ENCODE assay signal across 19 cellular contexts in genomic region chr2:129006135-129006885, GRCh38.
A peak's percentile ranks its signal among the peaks of the same experiment; 100 is the strongest.
DNase-seq lines count a peak whose midpoint lies in the region; ATAC-seq and TF ChIP-seq lines count a peak whose summit lies in the region.
"Had no signal": no experiment of that assay in that cellular context is flagged by ENCODE, and none has a peak within 500 bp of the region (broad histone marks: within the 10 kb centered on the region; RNA-seq: fewer than 3 reads in every experiment).

No MANE protein-coding gene starts in this region.

- intact Hi-C loops in esophagus muscularis mucosa (cut with DNase I), result no loop called here
- intact Hi-C loops in vagina (cut with DNase I), result no loop called here

- no peak for ATAC-seq in foreskin keratinocyte
- ATAC-seq in HG02571 (IDR thresholded peaks at IDR 0.05; ENCODE audit: unreplicated experiment), result no peak
- ATAC-seq: HepG2, Right ventricle myocardium inferior had no signal

- H3K36me3 ChIP-seq in esophagus muscularis mucosa (no peaks in the 10 kb centered on the region), vagina (no peaks in the 10 kb centered on the region)

- H3K9me3 ChIP-seq in esophagus muscularis mucosa (no peaks in the 10 kb centered on the region), vagina (no peaks in the 10 kb centered on the region)
- H3K9me3 ChIP-seq: SK-N-SH had no signal

- H3K27ac ChIP-seq in esophagus muscularis mucosa (replicated peaks in 1 of 4), result no peak overlapping the region
- H3K27ac ChIP-seq in vagina, result no peak overlapping the region
- H3K27ac ChIP-seq in foreskin keratinocyte, result no peak overlapping the region
- H3K27ac ChIP-seq: PC-9 had no signal

- DNase-seq in NCI-H748 (lab: John Stamatoyannopoulos, UW; ENCODE audit: unreplicated experiment), result peak; percentile 21
- DNase-seq in NCI-H748 treated with DMSO at 0.1 percent for 48 hours (lab: John Stamatoyannopoulos, UW), result no peak
- DNase-seq in NCI-H345 treated with DMSO at 0.1 percent for 48 hours (lab: John Stamatoyannopoulos, UW; ENCODE audit: unreplicated experiment), result peak; percentile 36
- peak; percentile 34 for DNase-seq in esophagus muscularis mucosa (ENCODE audit: extremely low spot score)
- peak; percentile 6 to 22 for DNase-seq in vagina (ENCODE audit: extremely low spot score in 2 of 2)
- DNase-seq in foreskin keratinocyte, result no peak
- no peak for DNase-seq in GM20000 (ENCODE audit: low spot score)
- DNase-seq: Calu3; CD4-positive, CD25-positive, alpha-beta regulatory T cell; GF-D8; HFFc6; Kasumi-1; NCI-H1436 treated with DMSO at 0.1 percent for 48 hours; NCI-H526; PC-9; SK-N-SH had no signal

- no peaks in the 10 kb centered on the region for H3K27me3 ChIP-seq in esophagus muscularis mucosa
- no peaks in the 10 kb centered on the region for H3K27me3 ChIP-seq in vagina
- no peaks in the 10 kb centered on the region for H3K27me3 ChIP-seq in foreskin keratinocyte

- no peak overlapping the region for H3K4me3 ChIP-seq in esophagus muscularis mucosa
- no peak overlapping the region for H3K4me3 ChIP-seq in vagina
- H3K4me3 ChIP-seq: PC-9 had no signal

- 67% methylated on average over 19 of the region's 19 CpGs for WGBS in esophagus muscularis mucosa

- TF ChIP-seq CTCF in esophagus muscularis mucosa (IDR thresholded peaks at IDR 0.05) (no peak), vagina (IDR thresholded peaks at IDR 0.05) (no peak), foreskin keratinocyte (conservative IDR thresholded peaks at IDR 0.05) (no peak), GM20000 (IDR thresholded peaks at IDR 0.05; ENCODE audit: extremely low read depth, missing control alignments) (no peak)

- TF ChIP-seq EP300 in esophagus muscularis mucosa (IDR thresholded peaks at IDR 0.05), result no peak

- TF ChIP-seq POLR2A in esophagus muscularis mucosa (IDR thresholded peaks at IDR 0.05; ENCODE audit: low read depth) (no peak), vagina (IDR thresholded peaks at IDR 0.05) (no peak)

- no peaks in the 10 kb centered on the region for H3K4me1 ChIP-seq in esophagus muscularis mucosa
- H3K4me1 ChIP-seq in vagina, result no peaks in the 10 kb centered on the region
- peaks cover 5% of the 10 kb centered on the region for H3K4me1 ChIP-seq in foreskin keratinocyte

Comparison
In these comparisons a context has a peak if more than half of its experiments do, and no peak if none do; other contexts are left out.
1. DNase-seq: peak in NCI-H748 (single experiment), NCI-H345 treated with DMSO at 0.1 percent for 48 hours (single experiment), esophagus muscularis mucosa (single experiment) and vagina (2 of 2); none in NCI-H748 treated with DMSO at 0.1 percent for 48 hours (single experiment), foreskin keratinocyte (0 of 2) and GM20000 (single experiment).